Comparison of ENCODE assay signal across 1 cellular context in the genomic region with DNA sequence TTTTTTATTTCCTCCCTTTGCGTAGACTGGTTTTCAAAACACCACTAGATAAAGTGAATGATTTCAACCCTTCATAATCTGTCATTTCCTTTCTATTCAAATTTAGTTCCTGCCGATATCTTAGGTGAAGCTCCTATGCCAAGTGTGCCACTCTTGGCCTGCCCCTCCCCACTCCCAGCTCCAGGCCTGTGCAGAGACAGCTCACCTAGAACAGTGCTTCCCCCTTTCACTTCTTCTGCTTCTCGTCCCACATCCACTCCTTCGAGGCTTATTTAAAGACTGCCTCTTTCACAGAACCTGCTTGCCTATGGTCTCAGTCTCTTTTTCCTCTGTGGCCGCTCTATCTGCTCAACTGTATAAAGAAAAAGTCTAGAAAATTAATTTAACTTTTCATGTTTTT.
TF ChIP-seq lines count a peak whose summit lies in the region.

No MANE protein-coding gene starts in this region.

TF ChIP-seq in HCT116, 20 proteins besides CTCF, POLR2A, EP300 and RAD21 (continued from another document):
- TF ChIP-seq ZBTB33 (IDR thresholded peaks at IDR 0.05; ENCODE audit: extremely low read depth, insufficient replicate concordance, low read length) (no peak), TCF7L2 (IDR thresholded peaks at IDR 0.05; ENCODE audit: borderline replicate concordance, extremely low read depth, insufficient read depth, insufficient read length) (no peak), EZH2phosphoT487 (IDR thresholded peaks at IDR 0.05; ENCODE audit: borderline replicate concordance) (no peak), JUND (IDR thresholded peaks at IDR 0.05) (no peak), SRF (IDR thresholded peaks at IDR 0.05; ENCODE audit: low read depth) (no peak), SP1 (IDR thresholded peaks at IDR 0.05; ENCODE audit: low read depth) (no peak), YY1 (IDR thresholded peaks at IDR 0.05; ENCODE audit: extremely low read depth, insufficient replicate concordance, low read depth, low read length) (no peak), CBX3 (IDR thresholded peaks at IDR 0.05; ENCODE audit: low read depth) (no peak)
- TF ChIP-seq, protein P1, sequence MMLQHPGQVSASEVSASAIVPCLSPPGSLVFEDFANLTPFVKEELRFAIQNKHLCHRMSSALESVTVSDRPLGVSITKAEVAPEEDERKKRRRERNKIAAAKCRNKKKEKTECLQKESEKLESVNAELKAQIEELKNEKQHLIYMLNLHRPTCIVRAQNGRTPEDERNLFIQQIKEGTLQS (IDR thresholded peaks at IDR 0.05): no peak
TF ChIP-seq in HCT116: peak in this region for 0.
